9 cellular contexts compared by ENCODE assay signal in the genomic region with DNA sequence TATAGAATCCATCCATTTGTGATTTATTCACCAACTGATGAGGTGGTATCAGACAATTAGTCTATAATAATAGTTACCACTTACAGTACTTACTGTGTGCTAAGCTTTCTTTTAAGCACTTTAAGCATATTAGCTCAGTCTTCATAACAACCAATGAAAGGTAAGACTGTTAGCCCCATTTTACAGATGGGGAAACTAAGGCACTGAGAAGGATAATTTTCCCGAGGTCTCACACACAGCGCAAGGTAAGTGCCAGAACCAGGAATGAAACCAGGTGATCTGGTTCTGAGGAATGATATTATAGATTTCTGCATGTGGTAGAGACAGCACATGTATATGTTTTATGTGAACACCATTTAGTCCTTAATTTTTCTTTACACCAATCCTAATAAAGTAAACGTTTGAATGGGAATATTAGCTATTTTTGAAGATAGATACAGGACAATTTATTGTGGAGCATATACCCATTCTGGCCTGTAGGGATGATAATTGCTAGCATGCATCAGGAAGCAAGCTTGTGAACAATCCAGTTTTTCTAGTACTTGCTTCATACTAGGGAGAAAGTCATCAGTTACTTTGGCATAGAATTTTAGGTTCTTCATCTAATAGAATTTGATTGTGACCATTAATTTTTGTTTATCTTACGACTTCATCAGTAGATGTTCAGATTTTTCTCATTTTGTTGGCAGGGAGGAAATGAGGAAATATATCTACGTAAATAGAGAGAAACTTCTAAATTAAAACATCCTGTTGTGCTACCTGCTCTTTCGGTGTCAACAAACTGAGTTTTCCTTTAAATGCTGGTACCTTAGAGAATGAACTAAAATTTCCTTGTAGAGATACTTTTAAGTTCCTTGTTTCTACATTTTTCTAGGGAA. TPM values are rescaled to one million over a fixed set of nuclear protein-coding genes. Genes with fewer than 3 reads are reported as not detected.
DNase-seq lines count a peak whose midpoint lies in the region; ATAC-seq, FAIRE-seq and TF ChIP-seq lines count a peak whose summit lies in the region.
"Had no signal": no experiment of that assay in that cellular context is flagged by ENCODE, and none has a peak within 500 bp of the region (broad histone marks: within the 10 kb centered on the region; RNA-seq: fewer than 3 reads in every experiment).

No MANE protein-coding gene starts in this region.

- ATAC-seq in lower lobe of right lung = no peak
- no peak for ATAC-seq in HG03432 (IDR thresholded peaks at IDR 0.05; ENCODE audit: unreplicated experiment)

- TF ChIP-seq CTCF in HFFc6 (IDR thresholded peaks at IDR 0.05) (peak; percentile 65), astrocyte (IDR thresholded peaks at IDR 0.05; ENCODE audit: insufficient read depth, low read depth, low read length) (peak; percentile 30), lower lobe of right lung (IDR thresholded peaks at IDR 0.05) (peak; percentile 33)

- peaks cover 73% of the 10 kb centered on the region for H4K20me1 ChIP-seq in astrocyte (ENCODE audit: insufficient read depth, low read length)

- no peaks in the 10 kb centered on the region for H3K9me3 Mint-ChIP-seq in HFFc6
- no peaks in the 10 kb centered on the region for H3K9me3 Mint-ChIP-seq in astrocyte (ENCODE audit: unreplicated experiment)

- intact Hi-C loops in lower lobe of right lung (cut with DNase I) = no loop called here

- H3K9ac ChIP-seq in astrocyte (ENCODE audit: low read length) = no peak overlapping the region

- H3K9me3 ChIP-seq in astrocyte (ENCODE audit: insufficient read depth, low read depth, low read length) (no peaks in the 10 kb centered on the region), lower lobe of right lung (no peaks in the 10 kb centered on the region)

- peaks cover 18% of the 10 kb centered on the region for H3K4me1 ChIP-seq in astrocyte (ENCODE audit: insufficient read depth, low read length)
- H3K4me1 ChIP-seq in lower lobe of right lung = peaks cover 76% of the 10 kb centered on the region

- H3K27ac ChIP-seq in astrocyte (ENCODE audit: low read depth, low read length) (no peak overlapping the region), lower lobe of right lung (no peak overlapping the region)

- H3K36me3 Mint-ChIP-seq in HFFc6 (ENCODE audit: low read depth) = peaks cover 34% of the 10 kb centered on the region
- peaks cover 7% of the 10 kb centered on the region for H3K36me3 Mint-ChIP-seq in astrocyte (ENCODE audit: low read depth, unreplicated experiment)

- peak overlapping the region; percentile 98 for H3K4me2 ChIP-seq in astrocyte (ENCODE audit: low read length)

- H3K27me3 ChIP-seq in astrocyte (ENCODE audit: insufficient read depth, low read length) (no peaks in the 10 kb centered on the region), lower lobe of right lung (ENCODE audit: low read depth) (no peaks in the 10 kb centered on the region)

- FAIRE-seq in astrocyte (lab: Jason Lieb, UNC) = no peak

- H2AFZ ChIP-seq in astrocyte (ENCODE audit: low read depth, low read length) = no peak overlapping the region

- H3K4me3 Mint-ChIP-seq in HFFc6 (peak overlapping the region; percentile 41), astrocyte (ENCODE audit: unreplicated experiment) (peak overlapping the region; percentile 95)

- peaks cover 3% of the 10 kb centered on the region for H3K36me3 ChIP-seq in astrocyte (ENCODE audit: insufficient read depth, low read length)
- peaks cover 3% of the 10 kb centered on the region for H3K36me3 ChIP-seq in lower lobe of right lung

- peaks cover 84% of the 10 kb centered on the region for H3K79me2 ChIP-seq in astrocyte (ENCODE audit: insufficient read depth, low read length)

- H3K4me3 ChIP-seq in astrocyte (ENCODE audit: insufficient read depth, low read depth, low read length) (no peak overlapping the region), lower lobe of right lung (peak overlapping the region; percentile 77)

- DNase-seq in AML-193 (lab: John Stamatoyannopoulos, UW) (peak; percentile 30 to 31), HFFc6 (peak; percentile 31), astrocyte (ENCODE audit: low read depth) (no peak), lower lobe of right lung (no peak), inferior parietal cortex (ENCODE audit: extremely low spot score) (no peak)
- no peak for DNase-seq in NK-92 treated with Interleukin-12 subunit alpha and Interleukin-12 subunit beta, amount 100 ng/mL, for 24 hours (lab: John Stamatoyannopoulos, UW)
- no peak for DNase-seq in activated CD4-positive, alpha-beta T cell treated with anti-CD3 and anti-CD28 coated beads, Interleukin-2, amount 50 U/mL, for 48 hours
- DNase-seq: NCI-H1930 had no signal

- H3K27ac Mint-ChIP-seq in HFFc6 (no peak overlapping the region; the same call in 1 of the 2 replicates), astrocyte (ENCODE audit: unreplicated experiment) (no peak overlapping the region)

- H3K4me1 Mint-ChIP-seq in HFFc6 (ENCODE audit: low read depth) (peaks cover 49% of the 10 kb centered on the region), astrocyte (ENCODE audit: low read depth, unreplicated experiment) (peaks cover 19% of the 10 kb centered on the region)

- peaks cover 2% of the 10 kb centered on the region for H3K27me3 Mint-ChIP-seq in HFFc6 (ENCODE audit: insufficient read depth)
- no peaks in the 10 kb centered on the region for H3K27me3 Mint-ChIP-seq in astrocyte (ENCODE audit: low read depth, unreplicated experiment)

RNA-seq across cellular contexts. Expression of a gene that starts 3.0 kb away (rescaled TPM):
- total RNA-seq in HFFc6 (2021; fragmentation: NEBNext Ultra II Directional; extraction: Animal tissue kit (Norgen Biotek cat#: 25700)) = 100 to 1,000 TPM; 284 to 315 (median 301) TPM
- 228 and 236 TPM in 2 replicates for total RNA-seq in astrocyte
- 193 TPM for total RNA-seq in lower lobe of right lung

RNA-seq across cellular contexts. Expression of a gene that starts 21.4 kb away (rescaled TPM):
- total RNA-seq in HFFc6 (2021; fragmentation: NEBNext Ultra II Directional; extraction: Animal tissue kit (Norgen Biotek cat#: 25700)) = 10 to 100 TPM; 14.4 to 22.4 (median 16.6) TPM
- total RNA-seq in astrocyte (48.7 and 50.2 TPM in 2 replicates), lower lobe of right lung (56.3 TPM)

Comparison
In these comparisons a context has a peak if more than half of its experiments do, and no peak if none do; other contexts are left out.
1. DNase-seq: peak in AML-193 (2 of 2) and HFFc6 (single experiment); none in astrocyte (single experiment), lower lobe of right lung (single experiment), NK-92 treated with Interleukin-12 subunit alpha and Interleukin-12 subunit beta, amount 100 ng/mL, for 24 hours (single experiment), inferior parietal cortex (single experiment) and activated CD4-positive, alpha-beta T cell treated with anti-CD3 and anti-CD28 coated beads, Interleukin-2, amount 50 U/mL, for 48 hours (0 of 2).
2. Peak in every context shown above with its lines, with median percentiles within 50 percentile points of each other: CTCF ChIP-seq.